10 cellular contexts compared by ENCODE assay signal in the genomic region with DNA sequence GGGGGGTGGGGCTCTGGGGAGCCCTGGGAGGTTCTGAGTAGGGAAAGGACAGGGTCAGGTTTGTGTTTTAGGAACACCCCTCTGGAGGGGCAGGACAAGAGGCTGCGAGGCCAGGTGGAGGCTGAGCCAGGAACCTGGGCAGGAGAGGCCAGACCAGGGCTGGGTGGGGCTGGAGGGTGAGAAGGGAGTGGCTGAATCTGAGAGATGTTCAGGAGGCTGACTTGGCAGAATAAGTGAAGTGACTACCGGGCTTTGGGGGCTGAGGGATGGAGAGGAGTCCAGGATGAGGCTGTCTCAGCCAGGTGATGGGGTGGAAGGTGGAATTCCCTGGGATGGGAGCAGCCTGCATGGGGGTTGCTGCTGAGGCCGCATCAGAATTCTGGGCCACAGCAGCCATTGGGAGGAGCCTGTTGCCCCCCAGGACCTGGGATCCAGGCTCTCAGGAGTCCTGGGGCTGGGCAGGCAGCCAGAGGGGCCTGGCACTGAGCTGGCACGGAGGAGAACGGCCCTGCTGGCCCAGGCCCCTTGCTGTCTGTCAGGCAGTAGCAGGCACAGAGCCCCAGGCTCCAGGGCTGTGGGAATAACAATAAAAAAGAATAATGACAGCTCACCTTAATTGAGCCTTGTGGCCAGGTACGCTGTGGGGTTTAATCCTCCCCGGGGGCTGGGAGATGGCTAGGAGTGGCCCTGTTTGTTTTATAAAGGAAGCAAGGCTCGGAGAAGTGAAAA. TPM values are rescaled to one million over a fixed set of nuclear protein-coding genes. Genes with fewer than 3 reads are reported as not detected.
DNase-seq lines count a peak whose midpoint lies in the region; ATAC-seq and TF ChIP-seq lines count a peak whose summit lies in the region.
"Had no signal": no experiment of that assay in that cellular context is flagged by ENCODE, and none has a peak within 500 bp of the region (broad histone marks: within the 10 kb centered on the region; RNA-seq: fewer than 3 reads in every experiment).

No MANE protein-coding gene starts in this region.

- H3K4me3 ChIP-seq in GM12865 (ENCODE audit: low read depth, low read length) = peak overlapping the region; percentile 68
- peak overlapping the region; percentile 100 for H3K4me3 ChIP-seq in OCI-LY7 (ENCODE audit: low read depth, low read length, poor library complexity, severe bottlenecking)
- H3K4me3 ChIP-seq in effector memory CD4-positive, alpha-beta T cell (ENCODE audit: insufficient read depth, low read depth, low read length, poor library complexity, severe bottlenecking) = no peak overlapping the region
- H3K4me3 ChIP-seq in gastrocnemius medialis = no peak overlapping the region
- H3K4me3 ChIP-seq in WERI-Rb-1 (ENCODE audit: low read depth, low read length) = no peak overlapping the region

- no peak for TF ChIP-seq POLR2A in gastrocnemius medialis (IDR thresholded peaks at IDR 0.05)

- H3K36me3 ChIP-seq in OCI-LY7 (ENCODE audit: insufficient read depth, low read length) (peaks cover 47% of the 10 kb centered on the region), gastrocnemius medialis (peaks cover 0 to 16% of the 10 kb centered on the region in 2 donors), WERI-Rb-1 (peaks cover 59% of the 10 kb centered on the region)
- peaks cover 18% of the 10 kb centered on the region for H3K36me3 ChIP-seq in effector memory CD4-positive, alpha-beta T cell (ENCODE audit: control insufficient read depth, insufficient read depth, low read length)

- H3K9me3 ChIP-seq in OCI-LY7 (ENCODE audit: low read length) = no peaks in the 10 kb centered on the region
- H3K9me3 ChIP-seq in effector memory CD4-positive, alpha-beta T cell (ENCODE audit: control insufficient read depth, low read length) = no peaks in the 10 kb centered on the region
- no peaks in the 10 kb centered on the region for H3K9me3 ChIP-seq in gastrocnemius medialis
- peaks cover 3% of the 10 kb centered on the region for H3K9me3 ChIP-seq in WERI-Rb-1 (ENCODE audit: severe bottlenecking)

- BruUV-seq in OCI-LY7 (replicated peaks; lab: Mats Ljungman, UMichigan) = no TSS peak

- peak overlapping the region; percentile 95 for H3K4me2 ChIP-seq in OCI-LY7 (ENCODE audit: low read length)

- H3K27ac ChIP-seq in OCI-LY7 (ENCODE audit: low read depth, low read length, poor library complexity, severe bottlenecking) (peak overlapping the region; percentile 90), gastrocnemius medialis (peak overlapping the region; percentile 48 to 73 (median 62)), WERI-Rb-1 (no peak overlapping the region)
- H3K27ac ChIP-seq in effector memory CD4-positive, alpha-beta T cell (ENCODE audit: insufficient read depth, low read length, poor library complexity, severe bottlenecking) = peak overlapping the region; percentile 57

- H3K79me2 ChIP-seq in OCI-LY7 (ENCODE audit: insufficient read depth, low read depth, low read length) = peaks cover 68% of the 10 kb centered on the region

- no peaks in the 10 kb centered on the region for H3K27me3 ChIP-seq in effector memory CD4-positive, alpha-beta T cell (replicated peaks; ENCODE audit: control insufficient read depth, insufficient read depth, low read length, poor library complexity, severe bottlenecking)
- no peaks in the 10 kb centered on the region for H3K27me3 ChIP-seq in gastrocnemius medialis
- no peaks in the 10 kb centered on the region for H3K27me3 ChIP-seq in WERI-Rb-1 (ENCODE audit: insufficient read depth, low read depth, severe bottlenecking)

- 0 out of 2 replicates have a peak, but pooled peaks cover 5% of the 10 kb centered on the region for H4K20me1 ChIP-seq in OCI-LY7 (ENCODE audit: insufficient read depth, low read length)

- ATAC-seq in gastrocnemius medialis = no peak
- no peak for ATAC-seq in GM21423 (IDR thresholded peaks at IDR 0.05; ENCODE audit: unreplicated experiment)

- TF ChIP-seq CTCF in GM12865 (IDR thresholded peaks at IDR 0.05; ENCODE audit: insufficient read depth, low read depth, low read length, missing control alignments) (no peak), OCI-LY7 (conservative IDR thresholded peaks at IDR 0.05; ENCODE audit: low read length) (no peak), gastrocnemius medialis (IDR thresholded peaks at IDR 0.05 in 4 of 5, conservative IDR thresholded peaks at IDR 0.05 in 1 of 5) (no peak), WERI-Rb-1 (IDR thresholded peaks at IDR 0.05; ENCODE audit: low read depth, low read length) (no peak)

- intact Hi-C loops in OCI-LY7 (cut with micrococcal nuclease; ENCODE audit: unreplicated experiment) = no loop called here
- intact Hi-C loops in gastrocnemius medialis (cut with DNase I; ENCODE audit: low total_unique reads) = no loop called here

- H3K9me2 ChIP-seq in OCI-LY7 (ENCODE audit: insufficient read depth, low read length) = no peaks in the 10 kb centered on the region

- H3K4me1 ChIP-seq in OCI-LY7 (ENCODE audit: insufficient read depth, low read length, poor library complexity, severe bottlenecking) = peaks cover 61% of the 10 kb centered on the region
- H3K4me1 ChIP-seq in effector memory CD4-positive, alpha-beta T cell (ENCODE audit: control insufficient read depth, insufficient read depth, low read length, poor library complexity, severe bottlenecking) = peaks cover 39% of the 10 kb centered on the region
- peaks cover 41 to 45% of the 10 kb centered on the region in 2 donors for H3K4me1 ChIP-seq in gastrocnemius medialis

- H2AFZ ChIP-seq in OCI-LY7 (ENCODE audit: low read length) = no peak overlapping the region

- CTCF ChIA-PET in OCI-LY7 (lab: Charles Lee; ENCODE audit: unreplicated experiment) = no interaction called here

- DNase-seq in GM12865 (ENCODE audit: low read depth) = peak; percentile 61
- peak; percentile 25 for DNase-seq in OCI-LY7 (ENCODE audit: low spot score)
- DNase-seq in effector memory CD4-positive, alpha-beta T cell = no peak
- no peak for DNase-seq in gastrocnemius medialis
- no peak for DNase-seq in RKO (ENCODE audit: low spot score)
- no peak for DNase-seq in WERI-Rb-1
- no peak for DNase-seq in glomerular visceral epithelial cell (ENCODE audit: extremely low spot score)
- DNase-seq: foreskin fibroblast had no signal

- POLR2A ChIA-PET in OCI-LY7 (lab: Charles Lee) = no interaction called here

- in situ Hi-C loops in gastrocnemius medialis (cut with MboI; ENCODE audit: low sequenced_read_pairs in 4 of 4) = no loop called here

RNA-seq across cellular contexts. Expression of a gene that starts 3.3 kb away (rescaled TPM):
- total RNA-seq in OCI-LY7 (2014; rRNA removed; shearing (Covaris generic)) = 110 and 118 TPM in 2 replicates
- 103 and 105 TPM in 2 replicates for total RNA-seq in OCI-LY7 (2022)
- 10 to 100 TPM; 47.4 to 74.9 (median 62.8) TPM for total RNA-seq in gastrocnemius medialis

RNA-seq across cellular contexts. Expression of a gene that starts 53.4 kb away (rescaled TPM):
- not detected in 2 replicates for total RNA-seq in OCI-LY7 (2014; rRNA removed; shearing (Covaris generic))
- total RNA-seq in OCI-LY7 (2022) (not detected in 2 replicates), gastrocnemius medialis (10 to 100 TPM in 3 of 4 donors, 1 to 10 TPM in 1; 5.9 to 29.2 (median 13.9) TPM)
- total RNA-seq: SK-MEL-5 had no signal

Comparison
In these comparisons a context has a peak if more than half of its experiments do, and no peak if none do; other contexts are left out.
1. DNase-seq: peak in GM12865 (single experiment) and OCI-LY7 (single experiment); none in effector memory CD4-positive, alpha-beta T cell (0 of 3), gastrocnemius medialis (0 of 2), RKO (single experiment), WERI-Rb-1 (single experiment) and glomerular visceral epithelial cell (single experiment).
2. H3K4me3 ChIP-seq: peak in GM12865 (single experiment) and OCI-LY7 (single experiment); none in effector memory CD4-positive, alpha-beta T cell (single experiment), gastrocnemius medialis (0 of 4) and WERI-Rb-1 (single experiment).
3. RNA of a gene that starts 53.4 kb away (total RNA-seq): 5.9 to 29.2 TPM in gastrocnemius medialis; not detected in OCI-LY7; every median in the first group is over 4 times any median in the second.